9 cellular contexts compared by ENCODE assay signal in the genomic region with DNA sequence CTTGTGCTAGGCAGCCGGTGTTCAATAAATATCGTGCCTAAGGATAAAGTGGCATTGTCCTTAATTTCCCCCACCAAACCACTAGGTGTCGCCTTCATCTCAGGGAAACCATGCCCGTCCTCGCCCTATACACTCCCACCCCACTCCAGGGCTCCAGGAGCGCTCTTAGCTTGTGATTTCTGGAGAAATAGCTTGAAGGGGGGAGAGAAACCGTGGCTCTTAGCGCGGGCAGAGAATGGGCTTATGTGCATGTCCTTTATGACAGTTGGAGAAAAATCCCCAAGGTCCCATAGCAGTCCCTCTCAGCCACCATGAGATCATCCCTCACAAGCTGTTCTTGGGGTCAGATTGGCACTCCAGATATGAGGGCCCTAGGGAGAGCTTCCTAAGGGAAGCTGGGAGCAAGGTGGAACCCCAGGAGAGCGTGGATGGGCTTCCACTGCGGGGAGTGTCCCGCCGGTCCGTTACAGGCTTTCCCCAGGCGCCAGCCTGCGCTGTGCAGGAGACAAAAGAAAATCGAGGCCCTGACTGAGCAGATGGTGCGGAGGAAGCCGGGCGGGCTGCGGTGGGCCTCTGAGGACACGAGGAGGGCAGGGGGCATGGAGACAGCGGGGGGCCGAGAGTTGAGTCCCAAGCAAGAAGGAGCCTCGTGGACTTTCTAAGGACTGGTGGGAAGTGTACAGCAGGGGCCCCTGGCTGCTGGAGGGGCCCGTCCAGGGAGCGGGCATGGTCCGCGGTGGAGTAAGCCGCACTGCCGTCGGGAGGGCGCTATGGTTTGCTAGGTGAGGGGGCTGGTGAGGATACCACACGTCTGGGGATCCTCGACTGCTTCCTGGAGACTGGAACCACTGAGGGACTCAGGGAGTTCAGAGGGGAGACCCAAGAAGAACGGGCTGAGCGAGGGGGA. TPM values are rescaled to one million over a fixed set of nuclear protein-coding genes. Genes with fewer than 3 reads are reported as not detected.
DNase-seq lines count a peak whose midpoint lies in the region; ATAC-seq and TF ChIP-seq lines count a peak whose summit lies in the region.
"Had no signal": no experiment of that assay in that cellular context is flagged by ENCODE, and none has a peak within 500 bp of the region (broad histone marks: within the 10 kb centered on the region; RNA-seq: fewer than 3 reads in every experiment).

No MANE protein-coding gene starts in this region.

- H3K4me3 ChIP-seq in Caco-2 (ENCODE audit: low read depth, low read length), result no peak overlapping the region

- 0 out of 2 replicates have a peak, but pooled peaks cover 1% of the 10 kb centered on the region for H3K36me3 ChIP-seq in Caco-2 (ENCODE audit: control insufficient read depth, insufficient read depth, low read length)

- ATAC-seq in HG03432 (IDR thresholded peaks at IDR 0.05; ENCODE audit: unreplicated experiment) (peak; percentile 61), GM18498 (IDR thresholded peaks at IDR 0.05; ENCODE audit: unreplicated experiment) (no peak)

- CTCF ChIA-PET in Caco-2 (lab: Charles Lee), result interaction anchor here (0.5 to 2.5 kb wide), 36 partner anchors 8 to 235 kb away, joined by 3 to 95 read pairs (median 4); a partner anchor contains a TSS

- no peaks in the 10 kb centered on the region for H3K9me3 ChIP-seq in Caco-2

- peaks cover 8% of the 10 kb centered on the region; the same call in 1 of the 2 replicates for H3K4me1 ChIP-seq in Caco-2

- H3K4me3 Mint-ChIP-seq in Caco-2 (ENCODE audit: unreplicated experiment) (no peak overlapping the region), mesothelial cell of epicardium (peak overlapping the region; percentile 80)

- H3K27ac Mint-ChIP-seq in Caco-2 (ENCODE audit: unreplicated experiment) (no peak overlapping the region), mesothelial cell of epicardium (peak overlapping the region; percentile 81)

- H3K4me1 Mint-ChIP-seq in Caco-2 (ENCODE audit: low read depth, unreplicated experiment) (peaks cover 4% of the 10 kb centered on the region), mesothelial cell of epicardium (peaks cover 25% of the 10 kb centered on the region)

- POLR2A ChIA-PET in Caco-2 (lab: Charles Lee), result interaction anchor here (0.7 to 0.9 kb wide), 2 partner anchors 23 to 91 kb away, joined by 4 to 5 read pairs; no protein-coding TSS in a partner anchor

- no peaks in the 10 kb centered on the region for H3K36me3 Mint-ChIP-seq in Caco-2 (ENCODE audit: insufficient read depth, unreplicated experiment)
- H3K36me3 Mint-ChIP-seq in mesothelial cell of epicardium, result peaks cover 3% of the 10 kb centered on the region

- DNase-seq in Caco-2 (peak; percentile 75 to 77), NCI-H82 treated with DMSO at 0.1 percent for 48 hours (lab: John Stamatoyannopoulos, UW; ENCODE audit: unreplicated experiment) (peak; percentile 82), epidermal melanocyte (ENCODE audit: insufficient read length, low spot score) (peak; percentile 94), mesothelial cell of epicardium (ENCODE audit: low spot score in 2 of 2, unreplicated experiment in 2 of 2) (peak; percentile 55 to 73)
- peak; percentile 37 for DNase-seq in activated CD8-positive, alpha-beta memory T cell treated with anti-CD3 and anti-CD28 coated beads, Interleukin-2, amount 50 U/mL, for 1 hour (ENCODE audit: extremely low read depth)
- DNase-seq in stimulated activated CD8-positive, alpha-beta memory T cell treated with anti-CD3 and anti-CD28 coated beads, Interleukin-4, amount 100 ng/mL, for 1 hour (ENCODE audit: low read depth in 2 of 2, low spot score in 1 of 2), result peak; percentile 18 to 27

- intact Hi-C loops in Caco-2 (cut with micrococcal nuclease; ENCODE audit: unreplicated experiment), result loop anchor here (1.0 kb wide), 3 partner anchors 23 to 92 kb away; no protein-coding TSS in a partner anchor

- TF ChIP-seq CTCF in Caco-2 (IDR thresholded peaks at IDR 0.05; ENCODE audit: insufficient read depth in 1 of 2, low read depth in 1 of 2, low read length in 1 of 2, severe bottlenecking in 1 of 2, unreplicated experiment in 1 of 2), result peak; percentile 80 to 81
- TF ChIP-seq CTCF in mesothelial cell of epicardium (IDR thresholded peaks at IDR 0.05; ENCODE audit: unreplicated experiment), result peak; percentile 79

- BruUV-seq in Caco-2 (replicated peaks; lab: Mats Ljungman, UMichigan), result no TSS peak

- H3K27me3 Mint-ChIP-seq in Caco-2 (ENCODE audit: insufficient read depth, unreplicated experiment), result no peaks in the 10 kb centered on the region
- H3K27me3 Mint-ChIP-seq in mesothelial cell of epicardium (ENCODE audit: low read depth), result no peaks in the 10 kb centered on the region

- no peaks in the 10 kb centered on the region for H3K27me3 ChIP-seq in Caco-2 (replicated peaks; ENCODE audit: control insufficient read depth, insufficient read depth, low read length)

- H3K9me3 Mint-ChIP-seq in Caco-2 (ENCODE audit: unreplicated experiment) (no peaks in the 10 kb centered on the region), mesothelial cell of epicardium (no peaks in the 10 kb centered on the region)

RNA-seq across cellular contexts. Expression of a gene that starts 0.8 kb away (rescaled TPM):
- total RNA-seq in Caco-2 (2022) (40.5 and 44.1 TPM in 2 replicates), mesothelial cell of epicardium (27.2 to 32.4 TPM (median 30.6 TPM) in 3 replicates)

RNA-seq across cellular contexts. Expression of a gene that starts 21.4 kb away (rescaled TPM):
- 0.19 and 0.29 TPM in 2 replicates for total RNA-seq in Caco-2 (2022)
- total RNA-seq in mesothelial cell of epicardium, result 0.89 to 1.6 TPM (median 1.4 TPM) in 3 replicates

RNA-seq across cellular contexts. Expression of a gene that starts 24.2 kb away (rescaled TPM):
- 88.0 and 110 TPM in 2 replicates for total RNA-seq in Caco-2 (2022)
- total RNA-seq in mesothelial cell of epicardium, result 29.3 to 31.3 TPM (median 30.7 TPM) in 3 replicates

RNA-seq across cellular contexts. Expression of a gene that starts 36.6 kb away (rescaled TPM):
- total RNA-seq in Caco-2 (2022) (not detected in 2 replicates), mesothelial cell of epicardium (not detected in 3 replicates)

RNA-seq across cellular contexts. Expression of a gene that starts 37.9 kb away (rescaled TPM):
- not detected in 2 replicates for total RNA-seq in Caco-2 (2022)
- total RNA-seq in mesothelial cell of epicardium, result 0.07 TPM in 1 of 3 replicates, not detected in the others
- total RNA-seq: activated CD8-positive, alpha-beta memory T cell treated with anti-CD3 and anti-CD28 coated beads for 36 hours had no signal

Comparison
In these comparisons a context has a peak if more than half of its experiments do, and no peak if none do; other contexts are left out.
1. DNase-seq: peak in every context shown above with its lines; median percentile 94 in epidermal melanocyte; 82 in NCI-H82 treated with DMSO at 0.1 percent for 48 hours; 76 in Caco-2; 64 in mesothelial cell of epicardium; 37 in activated CD8-positive, alpha-beta memory T cell treated with anti-CD3 and anti-CD28 coated beads, Interleukin-2, amount 50 U/mL, for 1 hour; 22 in stimulated activated CD8-positive, alpha-beta memory T cell treated with anti-CD3 and anti-CD28 coated beads, Interleukin-4, amount 100 ng/mL, for 1 hour.